In the genomic region with DNA sequence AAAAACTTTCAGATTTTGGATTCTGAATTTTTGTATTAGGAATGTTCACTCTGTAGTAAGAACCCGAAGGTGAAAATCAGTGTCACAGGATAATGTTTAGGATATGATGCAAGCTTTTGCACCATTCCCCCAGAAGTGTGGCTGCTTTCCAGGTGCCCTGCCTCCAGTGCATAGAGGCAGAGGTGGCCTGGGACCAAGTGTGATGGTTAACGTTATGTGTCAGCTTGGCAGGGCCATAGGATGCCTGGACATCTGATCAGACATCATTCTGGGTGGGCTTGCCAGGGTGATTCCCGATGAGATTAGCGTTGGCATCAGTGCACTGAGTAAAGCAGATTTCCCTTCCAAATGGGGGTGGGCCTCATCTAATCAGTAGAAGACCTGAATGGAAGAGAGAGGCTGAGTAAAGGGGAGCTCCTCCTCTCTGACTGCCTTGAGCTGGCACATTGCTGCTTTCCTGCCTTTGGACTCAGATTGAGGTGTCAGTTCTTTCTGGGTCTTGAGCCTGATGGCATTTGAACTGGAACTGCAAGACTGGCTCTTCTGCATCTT, we compare ENCODE assay signal across 23 cellular contexts.
A peak's percentile ranks its signal among the peaks of the same experiment; 100 is the strongest.
DNase-seq lines count a peak whose midpoint lies in the region; ATAC-seq and TF ChIP-seq lines count a peak whose summit lies in the region.
"Had no signal": no experiment of that assay in that cellular context is flagged by ENCODE, and none has a peak within 500 bp of the region (broad histone marks: within the 10 kb centered on the region; RNA-seq: fewer than 3 reads in every experiment).

No MANE protein-coding gene starts in this region.

- peaks cover 50% of the 10 kb centered on the region for H3K4me1 Mint-ChIP-seq in mesothelial cell of epicardium
- H3K4me1 Mint-ChIP-seq: IgD-negative memory B cell had no signal

- H3K4me3 Mint-ChIP-seq in mesothelial cell of epicardium = no peak overlapping the region
- H3K4me3 Mint-ChIP-seq: CD8-positive, alpha-beta T cell; GM23338; IgD-negative memory B cell had no signal

- no peaks in the 10 kb centered on the region for H3K9me3 Mint-ChIP-seq in mesothelial cell of epicardium

- ATAC-seq in HG03521 (IDR thresholded peaks at IDR 0.05; ENCODE audit: unreplicated experiment) (no peak), GM19452 (IDR thresholded peaks at IDR 0.05; ENCODE audit: unreplicated experiment) (no peak)
- ATAC-seq: CD8-positive, alpha-beta T cell; GM23338 had no signal

- H3K36me3 Mint-ChIP-seq in mesothelial cell of epicardium = no peaks in the 10 kb centered on the region
- H3K36me3 Mint-ChIP-seq: CD8-positive, alpha-beta T cell; IgD-negative memory B cell had no signal

- no peak overlapping the region for H3K4me3 ChIP-seq in fibroblast of the aortic adventitia (ENCODE audit: low read depth, low read length)
- H3K4me3 ChIP-seq: GM23338, SK-N-MC had no signal

- no peak overlapping the region for H3K27ac Mint-ChIP-seq in mesothelial cell of epicardium
- H3K27ac Mint-ChIP-seq: CD8-positive, alpha-beta T cell; GM23338; IgD-negative memory B cell had no signal

- TF ChIP-seq CTCF in fibroblast of the aortic adventitia (IDR thresholded peaks at IDR 0.05; ENCODE audit: insufficient read depth, low read length) (no peak), mesothelial cell of epicardium (IDR thresholded peaks at IDR 0.05; ENCODE audit: unreplicated experiment) (no peak)

- H3K27me3 Mint-ChIP-seq in mesothelial cell of epicardium (ENCODE audit: low read depth) = no peaks in the 10 kb centered on the region

- intact Hi-C loops in posterior vena cava (cut with DNase I) = no loop called here

- peak; percentile 8 for DNase-seq in activated CD8-positive, alpha-beta memory T cell treated with anti-CD3 and anti-CD28 coated beads, Interleukin-2, amount 50 U/mL, for 48 hours
- DNase-seq in activated CD8-positive, alpha-beta memory T cell treated with anti-CD3 and anti-CD28 coated beads, Interleukin-2, amount 50 U/mL, for 4 hours = no peak
- peak; percentile 36 for DNase-seq in fibroblast of the aortic adventitia (ENCODE audit: low read depth)
- peak; percentile 54 for DNase-seq in posterior vena cava (ENCODE audit: low spot score)
- no peak for DNase-seq in mesothelial cell of epicardium (ENCODE audit: low spot score in 2 of 2, unreplicated experiment in 2 of 2)
- DNase-seq: 8988T; C1 segment of cervical spinal cord; CD8-positive, alpha-beta T cell; HCEC 1CT; Kasumi-1; MM.1S; NCI-H1048; NCI-H1436 treated with DMSO at 0.1 percent for 48 hours; NCI-H2029; NCI-H226; NCI-H510A treated with DMSO at 0.1 percent for 48 hours; NCI-H748 treated with DMSO at 0.1 percent for 48 hours; SHP77 treated with DMSO at 0.1 percent for 48 hours had no signal

Comparison
In these comparisons a context has a peak if more than half of its experiments do, and no peak if none do; other contexts are left out.
1. DNase-seq: peak in activated CD8-positive, alpha-beta memory T cell treated with anti-CD3 and anti-CD28 coated beads, Interleukin-2, amount 50 U/mL, for 48 hours (single experiment), fibroblast of the aortic adventitia (single experiment) and posterior vena cava (single experiment); none in activated CD8-positive, alpha-beta memory T cell treated with anti-CD3 and anti-CD28 coated beads, Interleukin-2, amount 50 U/mL, for 4 hours (single experiment) and mesothelial cell of epicardium (0 of 2).